15 cellular contexts compared by ENCODE assay signal in the genomic region with DNA sequence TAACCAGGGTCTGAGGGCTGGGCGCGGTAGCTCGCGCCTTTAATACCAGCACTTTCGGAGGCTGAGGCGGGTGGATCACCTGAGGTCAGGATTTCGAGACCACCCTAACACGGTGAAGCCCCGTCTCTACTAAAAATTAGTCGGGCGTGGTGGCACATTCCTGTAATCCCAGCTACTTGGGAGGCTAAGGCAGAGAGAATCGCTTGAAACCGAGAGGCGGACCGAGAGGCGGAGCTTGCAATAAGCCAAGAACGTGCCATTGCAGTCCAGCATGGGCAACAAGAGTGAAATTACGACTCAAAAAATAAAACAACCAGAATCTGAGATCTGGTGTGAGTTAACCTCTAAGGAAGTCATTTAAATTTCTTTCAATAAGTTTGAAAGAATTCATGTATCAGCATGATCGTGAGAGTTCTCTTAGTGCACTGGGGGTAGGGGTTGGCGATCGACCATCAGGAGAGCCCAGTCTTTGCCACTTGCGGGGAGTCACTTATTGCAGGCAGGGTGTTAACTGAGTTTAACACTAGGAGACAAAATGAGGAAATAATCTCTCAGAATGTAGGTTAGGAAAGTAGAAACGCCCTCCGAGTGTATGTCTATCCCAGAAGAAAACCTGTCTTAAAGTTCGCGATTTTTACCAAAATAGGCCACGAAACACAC.
A peak's percentile ranks its signal among the peaks of the same experiment; 100 is the strongest.
DNase-seq lines count a peak whose midpoint lies in the region; ATAC-seq, FAIRE-seq and TF ChIP-seq lines count a peak whose summit lies in the region.
"Had no signal": no experiment of that assay in that cellular context is flagged by ENCODE, and none has a peak within 500 bp of the region (broad histone marks: within the 10 kb centered on the region; RNA-seq: fewer than 3 reads in every experiment).

No MANE protein-coding gene starts in this region.

- H3K36me3 ChIP-seq in astrocyte (ENCODE audit: insufficient read depth, low read length): no peaks in the 10 kb centered on the region
- H3K36me3 ChIP-seq in iPS-18a (ENCODE audit: control insufficient read depth, low read depth, low read length): no peaks in the 10 kb centered on the region
- H3K36me3 ChIP-seq: gastroesophageal sphincter, stomach had no signal

- peaks cover 7% of the 10 kb centered on the region for H3K36me3 Mint-ChIP-seq in activated naive CD4-positive, alpha-beta T cell treated with anti-CD3 and anti-CD28 coated beads, Interleukin-2, amount 50 U/mL, for 24 hours
- H3K36me3 Mint-ChIP-seq in activated naive CD4-positive, alpha-beta T cell treated with anti-CD3 and anti-CD28 coated beads, Interleukin-2, amount 50 U/mL, for 72 hours: peaks cover 14 to 28% of the 10 kb centered on the region in 2 donors
- no peaks in the 10 kb centered on the region for H3K36me3 Mint-ChIP-seq in astrocyte (ENCODE audit: low read depth, unreplicated experiment)
- peaks cover 6 to 9% of the 10 kb centered on the region in 2 donors for H3K36me3 Mint-ChIP-seq in stimulated activated naive B cell treated with anti-CD40 and anti-IgM and Interleukin-4, amounts not matched to agents 10 μg/mL and 1 μg/mL and 100 μg/mL, for 72 hours

- H3K79me2 ChIP-seq in astrocyte (ENCODE audit: insufficient read depth, low read length): no peaks in the 10 kb centered on the region

- H3K27me3 Mint-ChIP-seq in activated naive CD4-positive, alpha-beta T cell treated with anti-CD3 and anti-CD28 coated beads, Interleukin-2, amount 50 U/mL, for 24 hours: peaks cover 59% of the 10 kb centered on the region
- peaks cover 40% of the 10 kb centered on the region for H3K27me3 Mint-ChIP-seq in astrocyte (ENCODE audit: low read depth, unreplicated experiment)
- H3K27me3 Mint-ChIP-seq in stimulated activated naive B cell treated with anti-CD40 and anti-IgM and Interleukin-4, amounts not matched to agents 10 μg/mL and 1 μg/mL and 100 μg/mL, for 72 hours: peaks cover 48 to 71% of the 10 kb centered on the region in 2 donors

- FAIRE-seq in astrocyte (lab: Jason Lieb, UNC): no peak

- peaks cover 5% of the 10 kb centered on the region for H3K9me3 Mint-ChIP-seq in activated naive CD4-positive, alpha-beta T cell treated with anti-CD3 and anti-CD28 coated beads, Interleukin-2, amount 50 U/mL, for 24 hours
- H3K9me3 Mint-ChIP-seq in activated naive CD4-positive, alpha-beta T cell treated with anti-CD3 and anti-CD28 coated beads, Interleukin-2, amount 50 U/mL, for 72 hours: peaks cover 0 to 4% of the 10 kb centered on the region in 2 donors
- H3K9me3 Mint-ChIP-seq in astrocyte (ENCODE audit: unreplicated experiment): peaks cover 7% of the 10 kb centered on the region
- H3K9me3 Mint-ChIP-seq in stimulated activated naive B cell treated with anti-CD40 and anti-IgM and Interleukin-4, amounts not matched to agents 10 μg/mL and 1 μg/mL and 100 μg/mL, for 72 hours: peaks cover 0 to 3% of the 10 kb centered on the region in 2 donors

- H3K9ac ChIP-seq in astrocyte (ENCODE audit: low read length): no peak overlapping the region
- H3K9ac ChIP-seq in iPS-18a (ENCODE audit: low read length): no peak overlapping the region

- peak overlapping the region; percentile 82 for H3K27ac Mint-ChIP-seq in activated naive CD4-positive, alpha-beta T cell treated with anti-CD3 and anti-CD28 coated beads, Interleukin-2, amount 50 U/mL, for 24 hours
- peak overlapping the region in 1 of 2 donors; percentile 29 for H3K27ac Mint-ChIP-seq in activated naive CD4-positive, alpha-beta T cell treated with anti-CD3 and anti-CD28 coated beads, Interleukin-2, amount 50 U/mL, for 72 hours
- no peak overlapping the region for H3K27ac Mint-ChIP-seq in astrocyte (ENCODE audit: unreplicated experiment)
- H3K27ac Mint-ChIP-seq in stimulated activated naive B cell treated with anti-CD40 and anti-IgM and Interleukin-4, amounts not matched to agents 10 μg/mL and 1 μg/mL and 100 μg/mL, for 72 hours: peak overlapping the region; percentile 87

- peaks cover 3% of the 10 kb centered on the region for H3K4me1 Mint-ChIP-seq in activated naive CD4-positive, alpha-beta T cell treated with anti-CD3 and anti-CD28 coated beads, Interleukin-2, amount 50 U/mL, for 24 hours
- H3K4me1 Mint-ChIP-seq in astrocyte (ENCODE audit: low read depth, unreplicated experiment): no peaks in the 10 kb centered on the region
- peaks cover 10 to 16% of the 10 kb centered on the region in 2 donors for H3K4me1 Mint-ChIP-seq in stimulated activated naive B cell treated with anti-CD40 and anti-IgM and Interleukin-4, amounts not matched to agents 10 μg/mL and 1 μg/mL and 100 μg/mL, for 72 hours

- H3K27me3 ChIP-seq in astrocyte (ENCODE audit: insufficient read depth, low read length) (peaks cover 19% of the 10 kb centered on the region), iPS-18a (ENCODE audit: control insufficient read depth, insufficient read depth, low read length) (peaks cover 74% of the 10 kb centered on the region)

- H3K4me1 ChIP-seq in astrocyte (ENCODE audit: insufficient read depth, low read length) (no peaks in the 10 kb centered on the region), iPS-18a (ENCODE audit: control insufficient read depth, low read depth, low read length) (no peaks in the 10 kb centered on the region)
- H3K4me1 ChIP-seq: gastroesophageal sphincter had no signal

- H3K4me2 ChIP-seq in astrocyte (ENCODE audit: low read length): peak overlapping the region; percentile 78

- no peak for ATAC-seq in activated naive CD4-positive, alpha-beta T cell treated with anti-CD3 and anti-CD28 coated beads, Interleukin-2, amount 50 U/mL, for 72 hours
- ATAC-seq in stimulated activated naive B cell treated with anti-CD40 and anti-IgM and Interleukin-4, amounts not matched to agents 10 μg/mL and 1 μg/mL and 100 μg/mL, for 72 hours (replicated peaks): no peak
- ATAC-seq in GM21723 (IDR thresholded peaks at IDR 0.05; ENCODE audit: unreplicated experiment) (no peak), HG03280 (IDR thresholded peaks at IDR 0.05; ENCODE audit: unreplicated experiment) (no peak)
- ATAC-seq: gastroesophageal sphincter had no signal

- no peak for TF ChIP-seq CTCF in astrocyte (IDR thresholded peaks at IDR 0.05; ENCODE audit: insufficient read depth, low read depth, low read length)

- H3K27ac ChIP-seq in astrocyte (ENCODE audit: low read depth, low read length): no peak overlapping the region
- H3K27ac ChIP-seq in iPS-18a (ENCODE audit: low read length): no peak overlapping the region
- H3K27ac ChIP-seq: gastroesophageal sphincter, stomach, VCaP had no signal

- H3K4me3 Mint-ChIP-seq in activated naive CD4-positive, alpha-beta T cell treated with anti-CD3 and anti-CD28 coated beads, Interleukin-2, amount 50 U/mL, for 24 hours: no peak overlapping the region
- H3K4me3 Mint-ChIP-seq in astrocyte (ENCODE audit: unreplicated experiment): peak overlapping the region; percentile 76
- peak overlapping the region in 1 of 2 donors; percentile 50 for H3K4me3 Mint-ChIP-seq in stimulated activated naive B cell treated with anti-CD40 and anti-IgM and Interleukin-4, amounts not matched to agents 10 μg/mL and 1 μg/mL and 100 μg/mL, for 72 hours

- H3K9me3 ChIP-seq in astrocyte (ENCODE audit: insufficient read depth, low read depth, low read length) (no peaks in the 10 kb centered on the region), iPS-18a (ENCODE audit: control insufficient read depth, low read depth, low read length) (no peaks in the 10 kb centered on the region)

- no peaks in the 10 kb centered on the region for H4K20me1 ChIP-seq in astrocyte (ENCODE audit: insufficient read depth, low read length)

- H2AFZ ChIP-seq in astrocyte (ENCODE audit: low read depth, low read length): peak overlapping the region; percentile 56

- no peak for DNase-seq in activated naive CD4-positive, alpha-beta T cell treated with anti-CD3 and anti-CD28 coated beads, Interleukin-2, amount 50 U/mL, for 72 hours (ENCODE audit: low spot score in 2 of 2)
- DNase-seq in astrocyte (ENCODE audit: low read depth) (no peak), posterior vena cava (ENCODE audit: low spot score) (no peak)
- no peak for DNase-seq in stimulated activated naive B cell treated with anti-CD40 and anti-IgM and Interleukin-4, amounts not matched to agents 10 μg/mL and 1 μg/mL and 100 μg/mL, for 72 hours
- DNase-seq: AML-193; amygdala; NCI-H146; stimulated activated CD4-positive, alpha-beta T cell treated with anti-CD3 and anti-CD28 coated beads, Interleukin-15, amount 100 ng/mL, for 24 hours; stomach had no signal

- H3K4me3 ChIP-seq in astrocyte (ENCODE audit: insufficient read depth, low read depth, low read length) (peak overlapping the region; percentile 29), iPS-18a (ENCODE audit: low read length) (peak overlapping the region; percentile 77)
- H3K4me3 ChIP-seq: gastroesophageal sphincter had no signal

- intact Hi-C loops in posterior vena cava (cut with DNase I): no loop called here
